In genomic region chr5:32710859-32711692, GRCh38 we compare ENCODE assay signal across 2 cellular contexts.
TF ChIP-seq lines count a peak whose summit lies in the region.

Gene NPR3, plus strand, starts transcription at chr5:32711321. Its CDS starts 456 bp downstream, at chr5:32711777.

TF ChIP-seq in IMR-90, 13 proteins besides CTCF, POLR2A, EP300 and RAD21:
- TF ChIP-seq NFE2L2 (IDR thresholded peaks at IDR 0.05; ENCODE audit: low read depth, low read length) (no peak), FOS (IDR thresholded peaks at IDR 0.05; ENCODE audit: low read depth, low read length) (no peak), SMC3 (IDR thresholded peaks at IDR 0.05; ENCODE audit: low read depth, low read length) (no peak), RCOR1 (IDR thresholded peaks at IDR 0.05; ENCODE audit: insufficient replicate concordance, low read length) (no peak), BHLHE40 (IDR thresholded peaks at IDR 0.05; ENCODE audit: low read depth, low read length) (peak; percentile 69), MXI1 (IDR thresholded peaks at IDR 0.05; ENCODE audit: borderline replicate concordance, low read depth, low read length) (peak; percentile 72; the same call in 1 of the 2 replicates)

TF ChIP-seq in GM12878, 131 proteins besides CTCF, POLR2A, EP300 and RAD21:
- TF ChIP-seq NR2C1 (IDR thresholded peaks at IDR 0.05) (no peak), HSF1 (IDR thresholded peaks at IDR 0.05; ENCODE audit: low read depth, low read length) (no peak), ZBTB40 (IDR thresholded peaks at IDR 0.05; ENCODE audit: borderline replicate concordance) (no peak), BRCA1 (IDR thresholded peaks at IDR 0.05; ENCODE audit: low read depth, low read length) (no peak), NRF1 (conservative IDR thresholded peaks at IDR 0.05; ENCODE audit: low read depth, low read length) (no peak), ZZZ3 (IDR thresholded peaks at IDR 0.05; ENCODE audit: control insufficient read depth, insufficient read length, low read depth) (no peak), NR2F1 (conservative IDR thresholded peaks at IDR 0.05) (no peak), SREBF1 (IDR thresholded peaks at IDR 0.05; ENCODE audit: low read length) (no peak), HCFC1 (IDR thresholded peaks at IDR 0.05; ENCODE audit: low read length) (no peak), IRF5 (IDR thresholded peaks at IDR 0.05; ENCODE audit: borderline replicate concordance) (no peak), CREM (IDR thresholded peaks at IDR 0.05; ENCODE audit: low read depth) (no peak), CHD4 (IDR thresholded peaks at IDR 0.05) (no peak), CBX5 (IDR thresholded peaks at IDR 0.05; ENCODE audit: low read depth) (no peak), SMARCA5 (IDR thresholded peaks at IDR 0.05) (no peak), ZNF24 (IDR thresholded peaks at IDR 0.05) (no peak), MAX (IDR thresholded peaks at IDR 0.05; ENCODE audit: low read depth, low read length) (no peak), SMC3 (IDR thresholded peaks at IDR 0.05; ENCODE audit: borderline replicate concordance, low read length) (no peak), EED (IDR thresholded peaks at IDR 0.05; ENCODE audit: low read depth) (no peak), BHLHE40 (IDR thresholded peaks at IDR 0.05; ENCODE audit: borderline replicate concordance in 1 of 2, low read depth in 2 of 2, low read length in 1 of 2) (no peak)
TF ChIP-seq in GM12878: peak in this region for 0.
